ENCODE assay signal across 12 cellular contexts in genomic region chr16:73053038-73053378, GRCh38. TPM values are rescaled to one million over a fixed set of nuclear protein-coding genes. Genes with fewer than 3 reads are reported as not detected.
DNase-seq lines count a peak whose midpoint lies in the region; ATAC-seq and TF ChIP-seq lines count a peak whose summit lies in the region.
"Had no signal": no experiment of that assay in that cellular context is flagged by ENCODE, and none has a peak within 500 bp of the region (broad histone marks: within the 10 kb centered on the region; RNA-seq: fewer than 3 reads in every experiment).

No MANE protein-coding gene starts in this region.

- ATAC-seq in lung (ENCODE audit: insufficient read depth, low FRiP score) (no peak), esophagus mucosa (no peak)
- ATAC-seq in stimulated activated effector memory CD8-positive, alpha-beta T cell treated with anti-CD3 and anti-CD28 coated beads, Interleukin-12 subunit alpha, Interleukin-12 subunit beta, amount 100 ng/mL, for 72 hours, result no peak
- ATAC-seq: natural killer cell; stimulated activated memory B cell treated with anti-CD40 and anti-IgM and Interleukin-4, amounts not matched to agents 10 μg/mL and 1 μg/mL and 100 μg/mL, for 72 hours had no signal

- 3% methylated on average over 5 of the region's 5 CpGs for WGBS in HUES64
- WGBS in lung, 2 donors, result 70 to 75% methylated on average over 5 of the region's 5 CpGs

- H3K4me1 ChIP-seq in HUES64 (ENCODE audit: insufficient read depth, low read length) (peaks cover 83% of the 10 kb centered on the region), lung (ENCODE audit: control insufficient read depth in 2 of 2, insufficient read depth in 2 of 2, low read length in 2 of 2) (peaks cover 6 to 12% of the 10 kb centered on the region in 2 donors), subcutaneous abdominal adipose tissue (ENCODE audit: control insufficient read depth in 5 of 5, insufficient read depth in 5 of 5, low read length in 5 of 5) (peaks cover 7 to 54% (median 47%) of the 10 kb centered on the region in 5 donors)

- no peak overlapping the region for H3K4me3 Mint-ChIP-seq in stimulated activated effector memory CD8-positive, alpha-beta T cell treated with anti-CD3 and anti-CD28 coated beads, Interleukin-12 subunit alpha, Interleukin-12 subunit beta, amount 100 ng/mL, for 72 hours
- H3K4me3 Mint-ChIP-seq: natural killer cell; stimulated activated memory B cell treated with anti-CD40 and anti-IgM and Interleukin-4, amounts not matched to agents 10 μg/mL and 1 μg/mL and 100 μg/mL, for 72 hours had no signal

- no peak overlapping the region for H3K9ac ChIP-seq in HUES64 (ENCODE audit: low read depth, low read length)
- peak overlapping the region in 1 of 5 donors; percentile 18 for H3K9ac ChIP-seq in subcutaneous abdominal adipose tissue (ENCODE audit: low read length in 5 of 5)

- peaks cover 6% of the 10 kb centered on the region for H3K4me1 Mint-ChIP-seq in stimulated activated effector memory CD8-positive, alpha-beta T cell treated with anti-CD3 and anti-CD28 coated beads, Interleukin-12 subunit alpha, Interleukin-12 subunit beta, amount 100 ng/mL, for 72 hours

- H3K4me3 ChIP-seq in HUES64 (ENCODE audit: low read length) (peak overlapping the region; percentile 40), lung (no peak overlapping the region), subcutaneous abdominal adipose tissue (ENCODE audit: low read depth in 1 of 5, low read length in 5 of 5) (no peak overlapping the region)

- no peak overlapping the region for H3K27ac Mint-ChIP-seq in stimulated activated effector memory CD8-positive, alpha-beta T cell treated with anti-CD3 and anti-CD28 coated beads, Interleukin-12 subunit alpha, Interleukin-12 subunit beta, amount 100 ng/mL, for 72 hours
- H3K27ac Mint-ChIP-seq: natural killer cell; stimulated activated memory B cell treated with anti-CD40 and anti-IgM and Interleukin-4, amounts not matched to agents 10 μg/mL and 1 μg/mL and 100 μg/mL, for 72 hours had no signal

- H3K27ac ChIP-seq in HUES64 (ENCODE audit: low read depth, low read length) (no peak overlapping the region), cingulate gyrus (ENCODE audit: low read depth, low read length) (peak overlapping the region; percentile 80), lung (ENCODE audit: low read depth in 1 of 2, low read length in 1 of 2) (peak overlapping the region; percentile 17 to 93), subcutaneous abdominal adipose tissue (ENCODE audit: low read depth, low read length) (peak overlapping the region; percentile 6)

- no peaks in the 10 kb centered on the region for H3K9me3 ChIP-seq in HUES64 (ENCODE audit: insufficient read depth, low read depth, low read length)
- H3K9me3 ChIP-seq in lung (ENCODE audit: control insufficient read depth in 2 of 2, insufficient read depth in 1 of 2, low read length in 1 of 2), result peaks cover 0 to 2% of the 10 kb centered on the region in 2 donors
- no peaks in the 10 kb centered on the region for H3K9me3 ChIP-seq in subcutaneous abdominal adipose tissue (ENCODE audit: control insufficient read depth in 5 of 5, low read length in 5 of 5)

- H3K36me3 ChIP-seq in HUES64 (ENCODE audit: insufficient read depth, low read length) (no peaks in the 10 kb centered on the region), lung (ENCODE audit: control insufficient read depth in 2 of 2, insufficient read depth in 2 of 2, low read length in 2 of 2) (no peaks in the 10 kb centered on the region), subcutaneous abdominal adipose tissue (ENCODE audit: control insufficient read depth in 5 of 5, insufficient read depth in 5 of 5, low read length in 5 of 5) (no peaks in the 10 kb centered on the region)

- H3K27me3 ChIP-seq in HUES64 (ENCODE audit: insufficient read depth, low read length) (peaks cover 96% of the 10 kb centered on the region), lung (ENCODE audit: control insufficient read depth, insufficient read depth) (no peaks in the 10 kb centered on the region), subcutaneous abdominal adipose tissue (ENCODE audit: control insufficient read depth in 5 of 5, insufficient read depth in 4 of 5, low read length in 5 of 5) (no peaks in the 10 kb centered on the region)

- no peak for TF ChIP-seq CTCF in lung (IDR thresholded peaks at IDR 0.05; ENCODE audit: control extremely low read depth, extremely low read depth)

- DNase-seq in lung (ENCODE audit: low spot score), result no peak
- no peak for DNase-seq in stimulated activated effector memory CD8-positive, alpha-beta T cell treated with anti-CD3 and anti-CD28 coated beads, Interleukin-12 subunit alpha, Interleukin-12 subunit beta, amount 100 ng/mL, for 72 hours (ENCODE audit: low spot score in 2 of 2)
- no peak for DNase-seq in stimulated activated CD4-positive, alpha-beta T cell treated with anti-CD3 and anti-CD28 coated beads, Interleukin-2, amount 100 ng/mL, for 24 hours
- no peak for DNase-seq in DMS79 treated with DMSO at 0.1 percent for 48 hours (lab: John Stamatoyannopoulos, UW)
- DNase-seq: COR-L47, MV-4-11, natural killer cell had no signal

- H3K36me3 Mint-ChIP-seq in stimulated activated effector memory CD8-positive, alpha-beta T cell treated with anti-CD3 and anti-CD28 coated beads, Interleukin-12 subunit alpha, Interleukin-12 subunit beta, amount 100 ng/mL, for 72 hours, result peaks cover 6% of the 10 kb centered on the region

- no peaks in the 10 kb centered on the region for H3K9me3 Mint-ChIP-seq in stimulated activated effector memory CD8-positive, alpha-beta T cell treated with anti-CD3 and anti-CD28 coated beads, Interleukin-12 subunit alpha, Interleukin-12 subunit beta, amount 100 ng/mL, for 72 hours
- H3K9me3 Mint-ChIP-seq: natural killer cell; stimulated activated memory B cell treated with anti-CD40 and anti-IgM and Interleukin-4, amounts not matched to agents 10 μg/mL and 1 μg/mL and 100 μg/mL, for 72 hours had no signal

RNA-seq across cellular contexts. Expression of gene ZFHX3, which starts 5.1 kb away (rescaled TPM):
- polyA plus RNA-seq in HUES64 (2013, experiment 1 of 2), result 1.3 TPM
- polyA plus RNA-seq in HUES64 (2013, experiment 2 of 2), result 2.5 TPM
- total RNA-seq in lung (10 to 100 TPM; 25.0 to 32.7 TPM), esophagus mucosa (3.9 TPM)
- polyA plus RNA-seq in lung, result 1 to 10 TPM; 2.6 to 4.4 TPM
